2 cellular contexts compared by ENCODE assay signal in genomic region chr1:167623951-167624350, GRCh38.
A peak's percentile ranks its signal among the peaks of the same experiment; 100 is the strongest.
TF ChIP-seq lines count a peak whose summit lies in the region.

No MANE protein-coding gene starts in this region.

TF ChIP-seq in HepG2, 621 proteins besides CTCF, POLR2A, EP300 and RAD21:
- TF ChIP-seq NR1H2 (CRISPR knock-in tag; IDR thresholded peaks at IDR 0.05; ENCODE audit: borderline replicate concordance, low read depth) (no peak), CREB1 (IDR thresholded peaks at IDR 0.05) (peak; percentile 62), CREB1 (CRISPR knock-in tag; IDR thresholded peaks at IDR 0.05) (no peak)

TF ChIP-seq in SK-N-SH treated with all-trans-retinoic acid at 6 μM for 48 hours, 23 proteins besides CTCF, POLR2A, EP300 and RAD21:
- TF ChIP-seq SNAI2 (CRISPR knock-in tag; IDR thresholded peaks at IDR 0.05): no peak
- TF ChIP-seq GLIS3 (CRISPR knock-in tag; IDR thresholded peaks at IDR 0.05): no peak
- TF ChIP-seq ZNF565 (CRISPR knock-in tag; conservative IDR thresholded peaks at IDR 0.05; ENCODE audit: low read depth): no peak
- no peak for TF ChIP-seq BACH2 (CRISPR knock-in tag; IDR thresholded peaks at IDR 0.05; ENCODE audit: borderline replicate concordance)
- TF ChIP-seq OSR1 (CRISPR knock-in tag; IDR thresholded peaks at IDR 0.05): no peak
- TF ChIP-seq ISL1 (CRISPR knock-in tag; IDR thresholded peaks at IDR 0.05): no peak
- TF ChIP-seq ARNTL (CRISPR knock-in tag; IDR thresholded peaks at IDR 0.05; ENCODE audit: borderline replicate concordance, low read depth): no peak
- TF ChIP-seq CREB5 (CRISPR knock-in tag; IDR thresholded peaks at IDR 0.05; ENCODE audit: low read depth): no peak
- TF ChIP-seq POU6F1 (CRISPR knock-in tag; IDR thresholded peaks at IDR 0.05; ENCODE audit: borderline replicate concordance, low read depth): no peak
- TF ChIP-seq TCF4 (CRISPR knock-in tag; IDR thresholded peaks at IDR 0.05; ENCODE audit: borderline replicate concordance): no peak
- TF ChIP-seq ZNF8 (CRISPR knock-in tag; IDR thresholded peaks at IDR 0.05): no peak
TF ChIP-seq in SK-N-SH treated with all-trans-retinoic acid at 6 μM for 48 hours: peak in this region for 0.
